In the genomic region with DNA sequence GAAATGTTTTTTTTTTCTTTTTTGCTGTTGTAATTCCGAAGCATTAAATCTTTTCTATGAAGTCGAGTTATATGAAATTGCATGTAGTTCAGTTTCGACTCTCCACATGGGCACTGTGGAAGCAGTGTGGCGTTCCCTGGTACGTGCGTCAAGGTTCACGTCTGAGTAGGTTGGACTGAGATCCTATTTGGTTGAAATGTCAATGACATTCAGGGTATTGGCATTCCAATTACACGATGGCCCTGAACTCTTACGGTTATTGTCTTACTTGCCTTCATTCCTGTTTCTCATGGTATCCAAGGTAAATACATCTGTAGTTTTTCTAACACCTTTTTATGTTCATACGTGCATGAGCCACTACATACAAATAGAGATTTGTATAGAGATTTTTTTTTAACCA, we compare ENCODE assay signal across 26 cellular contexts.
"Had no signal": no experiment of that assay in that cellular context is flagged by ENCODE, and none has a peak within 500 bp of the region (broad histone marks: within the 10 kb centered on the region; RNA-seq: fewer than 3 reads in every experiment).

No MANE protein-coding gene starts in this region.

- H3K27ac ChIP-seq: SK-N-MC had no signal

- H3K4me3 ChIP-seq: SK-N-MC had no signal

- ATAC-seq: activated CD8-positive, alpha-beta memory T cell treated with anti-CD3 and anti-CD28 coated beads, Interleukin-2, amount 10 ng/mL, durations not matched to agents 7 days and 5 days; activated naive CD4-positive, alpha-beta T cell treated with anti-CD3 and anti-CD28 coated beads, Interleukin-2, amount 50 U/mL, for 72 hours; activated naive CD8-positive, alpha-beta T cell treated with anti-CD3 and anti-CD28 coated beads, Interleukin-2, amount 50 U/mL, for 24 hours; T-cell had no signal

- H3K27me3 ChIP-seq: brain microvascular endothelial cell had no signal

- DNase-seq: activated B cell treated with CpG ODN at 0.5 μM for 24 hours; activated CD4-positive, alpha-beta T cell treated with anti-CD3 and anti-CD28 coated beads for 1 hour; activated CD4-positive, alpha-beta T cell treated with anti-CD3 and anti-CD28 coated beads, Interleukin-2, amount 10 ng/mL, durations not matched to agents 24 days and 14 days; activated CD4-positive, alpha-beta T cell treated with anti-CD3 and anti-CD28 coated beads, Interleukin-2, amount 50 U/mL, for 48 hours; activated CD8-positive, alpha-beta memory T cell treated with anti-CD3 and anti-CD28 coated beads, Interleukin-2, amount 10 ng/mL, durations not matched to agents 7 days and 5 days; activated effector memory CD4-positive, alpha-beta T cell treated with Interleukin-2 at 50 U/mL for 16 hours; activated naive CD4-positive, alpha-beta T cell treated with Interleukin-2 at 50 U/mL for 16 hours; activated naive CD8-positive, alpha-beta T cell treated with anti-CD3 and anti-CD28 coated beads, Interleukin-2, amount 50 U/mL, for 24 hours; activated T-cell treated with anti-CD3 and anti-CD28 coated beads, Interleukin-2, amount 50 U/mL, for 24 hours; amygdala; brain microvascular endothelial cell; central memory CD4-positive, alpha-beta T cell; KG1; NCI-H1048; NCI-H1417 treated with DMSO at 0.1 percent for 48 hours; NCI-H1694; NCI-H2029; NCI-H446; NCI-H524; T-cell; T-helper 2 cell; T1000 had no signal

- FAIRE-seq: RCC 7860, TTC549 had no signal
